31 cellular contexts compared by ENCODE assay signal in the genomic region with DNA sequence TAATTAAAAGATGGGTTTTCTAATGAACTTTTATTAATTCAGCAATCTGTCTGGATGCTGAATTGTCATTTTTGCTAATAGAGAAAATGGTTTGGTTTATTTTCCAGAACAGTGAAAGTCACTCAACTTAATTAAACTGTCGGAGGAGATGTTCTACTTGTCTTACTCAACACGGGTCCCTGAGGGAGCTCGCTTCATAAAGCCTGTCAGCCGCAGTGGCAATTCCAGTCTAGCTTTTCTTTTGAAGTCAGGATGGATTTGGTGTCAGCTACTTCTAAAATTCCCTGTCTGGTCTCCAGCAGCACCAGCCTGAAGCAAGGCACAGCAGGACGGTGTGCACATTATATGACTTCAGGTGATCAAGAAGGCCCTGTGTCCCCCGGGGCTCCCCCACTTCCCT.
"Had no signal": no experiment of that assay in that cellular context is flagged by ENCODE, and none has a peak within 500 bp of the region (broad histone marks: within the 10 kb centered on the region; RNA-seq: fewer than 3 reads in every experiment).

No MANE protein-coding gene starts in this region.

- H3K4me1 ChIP-seq: adrenal gland, body of pancreas, breast epithelium had no signal

- H3K4me3 ChIP-seq: adrenal gland, body of pancreas, breast epithelium had no signal

- H3K9me3 ChIP-seq: adrenal gland, body of pancreas, breast epithelium had no signal

- H3K27ac ChIP-seq: adrenal gland, body of pancreas, brain microvascular endothelial cell, breast epithelium had no signal

- H3K36me3 ChIP-seq: adrenal gland, brain microvascular endothelial cell, breast epithelium had no signal

- DNase-seq: activated B cell treated with CpG ODN at 0.5 μM for 24 hours; activated CD4-positive, alpha-beta memory T cell treated with anti-CD3 and anti-CD28 coated beads for 36 hours; activated CD4-positive, alpha-beta T cell treated with anti-CD3 and anti-CD28 coated beads for 4 hours; activated CD4-positive, alpha-beta T cell treated with anti-CD3 and anti-CD28 coated beads, Interleukin-2, amount 10 ng/mL, durations not matched to agents 24 days and 14 days; activated CD4-positive, alpha-beta T cell treated with anti-CD3 and anti-CD28 coated beads, Interleukin-2, amount 50 U/mL, for 1 hour; activated CD4-positive, alpha-beta T cell treated with anti-CD3 and anti-CD28 coated beads, Interleukin-2, amount 50 U/mL, for 4 hours; activated CD4-positive, CD25-positive, alpha-beta regulatory T cell treated with anti-CD3 and anti-CD28 coated beads, Interleukin-2, amount 50 U/mL, for 72 hours; activated CD8-positive, alpha-beta memory T cell treated with anti-CD3 and anti-CD28 coated beads, Interleukin-2, amount 50 U/mL, for 4 hours; activated CD8-positive, alpha-beta T cell treated with anti-CD3 and anti-CD28 coated beads for 36 hours; activated effector memory CD4-positive, alpha-beta T cell treated with anti-CD3 and anti-CD28 coated beads, Interleukin-2, amount 50 U/mL, for 16 hours; activated gamma-delta T cell treated with Interleukin-2 at 50 U/mL for 16 hours; activated naive CD4-positive, alpha-beta T cell; activated naive CD4-positive, alpha-beta T cell treated with anti-CD3 and anti-CD28 coated beads for 36 hours; activated naive CD4-positive, alpha-beta T cell treated with anti-CD3 and anti-CD28 coated beads, Interleukin-2, amount 50 U/mL, for 16 hours; activated naive CD8-positive, alpha-beta T cell treated with anti-CD3 and anti-CD28 coated beads for 36 hours; activated T-cell treated with anti-CD3 and anti-CD28 coated beads for 4 hours; activated T-cell treated with anti-CD3 and anti-CD28 coated beads, Interleukin-2, amount 50 U/mL, for 1 hour; activated T-cell treated with anti-CD3 and anti-CD28 coated beads, Interleukin-2, amount 50 U/mL, for 4 hours; activated T-cell treated with anti-CD3 and anti-CD28 coated beads, Interleukin-2, amount 50 U/mL, for 72 hours; adrenal gland; amniotic stem cell; aorta; body of pancreas; brain microvascular endothelial cell; central memory CD4-positive, alpha-beta T cell; T-helper 1 cell; T-helper 2 cell; T-helper 9 cell had no signal

- H3K27me3 ChIP-seq: adrenal gland, body of pancreas, brain microvascular endothelial cell, breast epithelium had no signal

- ATAC-seq: activated CD8-positive, alpha-beta T cell treated with anti-CD3 and anti-CD28 coated beads for 36 hours; activated naive CD4-positive, alpha-beta T cell treated with anti-CD3 and anti-CD28 coated beads, Interleukin-2, amount 50 U/mL, for 72 hours; activated T-cell treated with anti-CD3 and anti-CD28 coated beads, Interleukin-2, amount 50 U/mL, for 4 hours; activated T-cell treated with anti-CD3 and anti-CD28 coated beads, Interleukin-2, amount 50 U/mL, for 72 hours; activated T-helper 17 cell treated with anti-CD3 and anti-CD28 coated beads, Interleukin-2, amount 50 U/mL, for 72 hours; body of pancreas had no signal
